22 cellular contexts compared by ENCODE assay signal in genomic region chr12:101804409-101804808, GRCh38. TPM values are rescaled to one million over a fixed set of nuclear protein-coding genes. Genes with fewer than 3 reads are reported as not detected.
DNase-seq lines count a peak whose midpoint lies in the region; ATAC-seq and TF ChIP-seq lines count a peak whose summit lies in the region.
"Had no signal": no experiment of that assay in that cellular context is flagged by ENCODE, and none has a peak within 500 bp of the region (broad histone marks: within the 10 kb centered on the region; RNA-seq: fewer than 3 reads in every experiment).

No MANE protein-coding gene starts in this region.

- peaks cover 6% of the 10 kb centered on the region for H3K36me3 Mint-ChIP-seq in activated T-helper 17 cell treated with anti-CD3 and anti-CD28 coated beads, Interleukin-2, amount 50 U/mL, for 72 hours (ENCODE audit: low read depth)
- H3K36me3 Mint-ChIP-seq in natural killer cell: no peaks in the 10 kb centered on the region
- no peaks in the 10 kb centered on the region for H3K36me3 Mint-ChIP-seq in activated naive CD4-positive, alpha-beta T cell treated with anti-CD3 and anti-CD28 coated beads for 36 hours (ENCODE audit: low read depth)

- no peaks in the 10 kb centered on the region for H3K27me3 Mint-ChIP-seq in activated T-helper 17 cell treated with anti-CD3 and anti-CD28 coated beads, Interleukin-2, amount 50 U/mL, for 72 hours
- H3K27me3 Mint-ChIP-seq in natural killer cell (ENCODE audit: low read depth in 2 of 2): no peaks in the 10 kb centered on the region
- H3K27me3 Mint-ChIP-seq in activated naive CD4-positive, alpha-beta T cell treated with anti-CD3 and anti-CD28 coated beads for 36 hours (ENCODE audit: low read depth): no peaks in the 10 kb centered on the region
- H3K27me3 Mint-ChIP-seq: CD4-positive, alpha-beta T cell had no signal

- H3K27me3 ChIP-seq in BLaER1: no peaks in the 10 kb centered on the region
- H3K27me3 ChIP-seq: SJCRH30 had no signal

- H3K4me1 ChIP-seq in BLaER1: peaks cover 33% of the 10 kb centered on the region
- H3K4me1 ChIP-seq: SJCRH30 had no signal

- intact Hi-C loops in natural killer cell (cut with micrococcal nuclease): no loop called here
- intact Hi-C loops in activated naive CD4-positive, alpha-beta T cell treated with anti-CD3 and anti-CD28 coated beads for 36 hours (cut with micrococcal nuclease): no loop called here

- H3K36me3 ChIP-seq in BLaER1: no peaks in the 10 kb centered on the region
- H3K36me3 ChIP-seq: SJCRH30 had no signal

- CTCF ChIA-PET in activated naive CD4-positive, alpha-beta T cell treated with anti-CD3 and anti-CD28 coated beads for 36 hours (lab: Charles Lee): interaction anchor here (0.9 kb wide), 1 partner anchor 37 kb away, joined by 3 read pairs; no protein-coding TSS in a partner anchor

- H3K4me3 Mint-ChIP-seq in activated T-helper 17 cell treated with anti-CD3 and anti-CD28 coated beads, Interleukin-2, amount 50 U/mL, for 72 hours: no peak overlapping the region
- H3K4me3 Mint-ChIP-seq in natural killer cell: peak overlapping the region; percentile 74
- H3K4me3 Mint-ChIP-seq in activated naive CD4-positive, alpha-beta T cell treated with anti-CD3 and anti-CD28 coated beads for 36 hours: no peak overlapping the region
- H3K4me3 Mint-ChIP-seq: CD4-positive, alpha-beta T cell had no signal

- H4K20me1 ChIP-seq in BLaER1: no peaks in the 10 kb centered on the region

- no peak for TF ChIP-seq CTCF in natural killer cell (IDR thresholded peaks at IDR 0.05)

- no peaks in the 10 kb centered on the region for H3K9me3 ChIP-seq in BLaER1
- H3K9me3 ChIP-seq: SJCRH30 had no signal

- DNase-seq in natural killer cell: no peak
- DNase-seq in kidney glomerular epithelial cell (lab: John Stamatoyannopoulos, UW): no peak
- no peak for DNase-seq in activated naive CD4-positive, alpha-beta T cell treated with anti-CD3 and anti-CD28 coated beads for 36 hours
- DNase-seq in NCI-H146 treated with DMSO at 0.1 percent for 48 hours (lab: John Stamatoyannopoulos, UW; ENCODE audit: unreplicated experiment): no peak
- DNase-seq: CD4-positive, alpha-beta T cell; GM23248; H7; Karpas-422; NCI-H1092 treated with DMSO at 0.1 percent for 48 hours; NCI-H1436; NCI-H187 treated with DMSO at 0.1 percent for 48 hours; NCI-H2171 treated with DMSO at 0.1 percent for 48 hours; NCI-H524 treated with DMSO at 0.1 percent for 48 hours; NCI-H82; NK-92 treated with Interleukin-12 subunit alpha and Interleukin-12 subunit beta, amount 100 ng/mL, for 24 hours; PC-3; SJCRH30 had no signal

- H3K27ac Mint-ChIP-seq in activated T-helper 17 cell treated with anti-CD3 and anti-CD28 coated beads, Interleukin-2, amount 50 U/mL, for 72 hours: no peak overlapping the region
- peak overlapping the region; percentile 80 to 86 for H3K27ac Mint-ChIP-seq in natural killer cell
- no peak overlapping the region for H3K27ac Mint-ChIP-seq in activated naive CD4-positive, alpha-beta T cell treated with anti-CD3 and anti-CD28 coated beads for 36 hours
- H3K27ac Mint-ChIP-seq: CD4-positive, alpha-beta T cell had no signal

- peaks cover 7% of the 10 kb centered on the region for H3K4me1 Mint-ChIP-seq in activated T-helper 17 cell treated with anti-CD3 and anti-CD28 coated beads, Interleukin-2, amount 50 U/mL, for 72 hours
- peaks cover 61 to 66% of the 10 kb centered on the region in 2 donors for H3K4me1 Mint-ChIP-seq in natural killer cell
- H3K4me1 Mint-ChIP-seq in activated naive CD4-positive, alpha-beta T cell treated with anti-CD3 and anti-CD28 coated beads for 36 hours (ENCODE audit: low read depth): peaks cover 30% of the 10 kb centered on the region

- 0 out of 2 replicates have a peak overlapping the region, but pooled peaks have one; percentile 12 for H3K9ac ChIP-seq in BLaER1
- H3K9ac ChIP-seq: GM23248 had no signal

- no peak overlapping the region for H3K4me3 ChIP-seq in BLaER1
- H3K4me3 ChIP-seq: GM23248, SJCRH30 had no signal

- peak; percentile 57 for ATAC-seq in GM19351 (IDR thresholded peaks at IDR 0.05; ENCODE audit: unreplicated experiment)
- peak; percentile 42 for ATAC-seq in activated T-helper 17 cell treated with anti-CD3 and anti-CD28 coated beads, Interleukin-2, amount 50 U/mL, for 72 hours (replicated peaks)
- ATAC-seq in natural killer cell: peak in 2 of 3 donors; percentile 5 to 19
- no peak for ATAC-seq in esophagus mucosa
- ATAC-seq: PC-3, SK-N-SH treated with all-trans-retinoic acid at 6 μM for 48 hours had no signal

- H3K9me3 Mint-ChIP-seq in activated T-helper 17 cell treated with anti-CD3 and anti-CD28 coated beads, Interleukin-2, amount 50 U/mL, for 72 hours: no peaks in the 10 kb centered on the region
- no peaks in the 10 kb centered on the region for H3K9me3 Mint-ChIP-seq in natural killer cell
- H3K9me3 Mint-ChIP-seq in activated naive CD4-positive, alpha-beta T cell treated with anti-CD3 and anti-CD28 coated beads for 36 hours: no peaks in the 10 kb centered on the region
- H3K9me3 Mint-ChIP-seq: CD4-positive, alpha-beta T cell had no signal

- H3K27ac ChIP-seq in BLaER1: peak overlapping the region; percentile 57; the same call in 1 of the 2 replicates
- H3K27ac ChIP-seq: GM23248, SJCRH30 had no signal

- H3K4me2 ChIP-seq in BLaER1: peak overlapping the region; percentile 62

RNA-seq across cellular contexts. Expression of gene GNPTAB, which starts 26.4 kb away (rescaled TPM):
- total RNA-seq in activated T-helper 17 cell treated with anti-CD3 and anti-CD28 coated beads, Interleukin-2, amount 50 U/mL, for 72 hours: 10 to 100 TPM; 29.8 to 41.1 TPM
- total RNA-seq in natural killer cell (100 to 1,000 TPM; 260 to 285 (median 262) TPM), esophagus mucosa (18.4 TPM)
- total RNA-seq in activated naive CD4-positive, alpha-beta T cell treated with anti-CD3 and anti-CD28 coated beads for 36 hours: 10 to 100 TPM; 13.6 to 13.7 TPM

Comparison
In these comparisons a context has a peak if more than half of its experiments do, and no peak if none do; other contexts are left out.
1. H3K27ac Mint-ChIP-seq: peak in natural killer cell (2 of 2); none in activated T-helper 17 cell treated with anti-CD3 and anti-CD28 coated beads, Interleukin-2, amount 50 U/mL, for 72 hours (single experiment) and activated naive CD4-positive, alpha-beta T cell treated with anti-CD3 and anti-CD28 coated beads for 36 hours (single experiment).
2. RNA of gene GNPTAB, which starts 26.4 kb away (total RNA-seq): 260 to 285 TPM in natural killer cell; 29.8 to 41.1 TPM in activated T-helper 17 cell treated with anti-CD3 and anti-CD28 coated beads, Interleukin-2, amount 50 U/mL, for 72 hours, 18.4 TPM in esophagus mucosa (single experiment) and 13.6 to 13.7 TPM in activated naive CD4-positive, alpha-beta T cell treated with anti-CD3 and anti-CD28 coated beads for 36 hours; every median in the first group is over 4 times any median in the second.